ENCODE assay signal across 13 cellular contexts in genomic region chr2:126666003-126666402, GRCh38. TPM values are rescaled to one million over a fixed set of nuclear protein-coding genes. Genes with fewer than 3 reads are reported as not detected.
DNase-seq lines count a peak whose midpoint lies in the region; ATAC-seq and TF ChIP-seq lines count a peak whose summit lies in the region.
"Had no signal": no experiment of that assay in that cellular context is flagged by ENCODE, and none has a peak within 500 bp of the region (broad histone marks: within the 10 kb centered on the region; RNA-seq: fewer than 3 reads in every experiment).

No MANE protein-coding gene starts in this region.

- H3K27me3 Mint-ChIP-seq in activated naive CD4-positive, alpha-beta T cell treated with anti-CD3 and anti-CD28 coated beads, Interleukin-2, amount 50 U/mL, for 24 hours = no peaks in the 10 kb centered on the region
- H3K27me3 Mint-ChIP-seq in activated naive CD8-positive, alpha-beta T cell treated with anti-CD3 and anti-CD28 coated beads, Interleukin-2, amount 10 ng/mL, durations not matched to agents 7 days and 5 days = no peaks in the 10 kb centered on the region
- no peaks in the 10 kb centered on the region for H3K27me3 Mint-ChIP-seq in naive B cell

- DNase-seq in activated naive CD4-positive, alpha-beta T cell treated with Interleukin-2 at 50 U/mL for 16 hours = no peak
- DNase-seq in activated naive CD8-positive, alpha-beta T cell treated with anti-CD3 and anti-CD28 coated beads, Interleukin-2, amount 10 ng/mL, durations not matched to agents 7 days and 5 days = no peak
- DNase-seq in naive B cell (no peak), GDM1 (lab: John Stamatoyannopoulos, UW) (no peak), HEK293T (ENCODE audit: extremely low spot score) (no peak), H4 (ENCODE audit: low spot score) (no peak)
- DNase-seq: effector CD4-positive, alpha-beta T cell; lower lobe of right lung; NCI-H446 treated with DMSO at 0.1 percent for 48 hours; uterus; WERI-Rb-1 had no signal

- H3K36me3 Mint-ChIP-seq in activated naive CD4-positive, alpha-beta T cell treated with anti-CD3 and anti-CD28 coated beads, Interleukin-2, amount 50 U/mL, for 24 hours = peaks cover 13% of the 10 kb centered on the region
- peaks cover 30% of the 10 kb centered on the region for H3K36me3 Mint-ChIP-seq in activated naive CD8-positive, alpha-beta T cell treated with anti-CD3 and anti-CD28 coated beads, Interleukin-2, amount 10 ng/mL, durations not matched to agents 7 days and 5 days
- H3K36me3 Mint-ChIP-seq in naive B cell = peaks cover 0 to 10% of the 10 kb centered on the region in 2 donors

- peaks cover 88% of the 10 kb centered on the region for H3K4me1 Mint-ChIP-seq in activated naive CD4-positive, alpha-beta T cell treated with anti-CD3 and anti-CD28 coated beads, Interleukin-2, amount 50 U/mL, for 24 hours
- peaks cover 61% of the 10 kb centered on the region for H3K4me1 Mint-ChIP-seq in activated naive CD8-positive, alpha-beta T cell treated with anti-CD3 and anti-CD28 coated beads, Interleukin-2, amount 10 ng/mL, durations not matched to agents 7 days and 5 days
- peaks cover 57 to 78% (median 72%) of the 10 kb centered on the region in 3 donors for H3K4me1 Mint-ChIP-seq in naive B cell

- ATAC-seq in activated naive CD8-positive, alpha-beta T cell treated with anti-CD3 and anti-CD28 coated beads, Interleukin-2, amount 10 ng/mL, durations not matched to agents 7 days and 5 days (ENCODE audit: low read depth) = no peak
- no peak for ATAC-seq in naive B cell (ENCODE audit: low read depth in 2 of 2)
- ATAC-seq: lower lobe of right lung had no signal

- H3K27ac Mint-ChIP-seq in activated naive CD4-positive, alpha-beta T cell treated with anti-CD3 and anti-CD28 coated beads, Interleukin-2, amount 50 U/mL, for 24 hours = peak overlapping the region; percentile 95
- peak overlapping the region; percentile 98 for H3K27ac Mint-ChIP-seq in activated naive CD8-positive, alpha-beta T cell treated with anti-CD3 and anti-CD28 coated beads, Interleukin-2, amount 10 ng/mL, durations not matched to agents 7 days and 5 days
- H3K27ac Mint-ChIP-seq in naive B cell = peak overlapping the region in 4 of 6 donors; percentile 60 to 91 (median 77)

- H3K27me3 ChIP-seq in subcutaneous abdominal adipose tissue (ENCODE audit: control insufficient read depth in 5 of 5, insufficient read depth in 4 of 5, low read length in 5 of 5) = no peaks in the 10 kb centered on the region
- H3K27me3 ChIP-seq: uterus had no signal

- no peaks in the 10 kb centered on the region for H3K9me3 ChIP-seq in subcutaneous abdominal adipose tissue (ENCODE audit: control insufficient read depth in 5 of 5, low read length in 5 of 5)
- H3K9me3 ChIP-seq: lower lobe of right lung, uterus had no signal

- H3K36me3 ChIP-seq in subcutaneous abdominal adipose tissue (ENCODE audit: control insufficient read depth in 5 of 5, insufficient read depth in 5 of 5, low read length in 5 of 5) = peaks cover 0 to 26% (median 15%) of the 10 kb centered on the region in 5 donors
- H3K36me3 ChIP-seq: uterus, WERI-Rb-1 had no signal

- no peak overlapping the region for H3K4me3 Mint-ChIP-seq in activated naive CD4-positive, alpha-beta T cell treated with anti-CD3 and anti-CD28 coated beads, Interleukin-2, amount 50 U/mL, for 24 hours
- H3K4me3 Mint-ChIP-seq in activated naive CD8-positive, alpha-beta T cell treated with anti-CD3 and anti-CD28 coated beads, Interleukin-2, amount 10 ng/mL, durations not matched to agents 7 days and 5 days = no peak overlapping the region
- H3K4me3 Mint-ChIP-seq in naive B cell = no peak overlapping the region

- H3K9ac ChIP-seq in subcutaneous abdominal adipose tissue (ENCODE audit: low read length in 5 of 5) = no peak overlapping the region

- H3K27ac ChIP-seq in subcutaneous abdominal adipose tissue (ENCODE audit: low read depth, low read length) = peak overlapping the region; percentile 55
- H3K27ac ChIP-seq: lower lobe of right lung, uterus, WERI-Rb-1 had no signal

- H3K4me1 ChIP-seq in subcutaneous abdominal adipose tissue (ENCODE audit: control insufficient read depth in 5 of 5, insufficient read depth in 5 of 5, low read length in 5 of 5) = peaks cover 12 to 86% (median 74%) of the 10 kb centered on the region in 5 donors

- H3K9me3 Mint-ChIP-seq in activated naive CD4-positive, alpha-beta T cell treated with anti-CD3 and anti-CD28 coated beads, Interleukin-2, amount 50 U/mL, for 24 hours = no peaks in the 10 kb centered on the region
- H3K9me3 Mint-ChIP-seq in activated naive CD8-positive, alpha-beta T cell treated with anti-CD3 and anti-CD28 coated beads, Interleukin-2, amount 10 ng/mL, durations not matched to agents 7 days and 5 days = no peaks in the 10 kb centered on the region
- no peaks in the 10 kb centered on the region for H3K9me3 Mint-ChIP-seq in naive B cell

- CTCF ChIA-PET in HEK293T (lab: Yijun Ruan, JAX) = no interaction called here

- POLR2A ChIA-PET in activated naive CD8-positive, alpha-beta T cell treated with anti-CD3 and anti-CD28 coated beads, Interleukin-2, amount 10 ng/mL, durations not matched to agents 7 days and 5 days (lab: Charles Lee) = no interaction called here
- POLR2A ChIA-PET in HEK293T (lab: Yijun Ruan, JAX) = no interaction called here

- no peak overlapping the region for H3K4me3 ChIP-seq in subcutaneous abdominal adipose tissue (ENCODE audit: low read depth in 1 of 5, low read length in 5 of 5)
- H3K4me3 ChIP-seq: lower lobe of right lung, uterus had no signal

TF ChIP-seq in HEK293T, 16 proteins besides CTCF, POLR2A, EP300 and RAD21:
- TF ChIP-seq SUZ12 (IDR thresholded peaks at IDR 0.05) (no peak), NFRKB (IDR thresholded peaks at IDR 0.05) (no peak), FOXA1 (IDR thresholded peaks at IDR 0.05) (no peak), SP1 (IDR thresholded peaks at IDR 0.05) (no peak), BHLHE40 (IDR thresholded peaks at IDR 0.05; ENCODE audit: borderline replicate concordance) (no peak)

RNA-seq across cellular contexts. Expression of gene GYPC, which starts 10.0 kb away (rescaled TPM):
- 100 to 1,000 TPM; 132 to 137 TPM for total RNA-seq in activated naive CD8-positive, alpha-beta T cell treated with anti-CD3 and anti-CD28 coated beads, Interleukin-2, amount 10 ng/mL, durations not matched to agents 7 days and 5 days
- 100 to 1,000 TPM; 110 to 134 (median 116) TPM for polyA plus RNA-seq in naive B cell (ENCODE audit: low read depth in 6 of 6)
- total RNA-seq in H4 (2014; rRNA removed; shearing (Covaris generic)) = 72.3 and 84.6 TPM in 2 replicates
